Comparison of ENCODE assay signal across 23 cellular contexts in the genomic region with DNA sequence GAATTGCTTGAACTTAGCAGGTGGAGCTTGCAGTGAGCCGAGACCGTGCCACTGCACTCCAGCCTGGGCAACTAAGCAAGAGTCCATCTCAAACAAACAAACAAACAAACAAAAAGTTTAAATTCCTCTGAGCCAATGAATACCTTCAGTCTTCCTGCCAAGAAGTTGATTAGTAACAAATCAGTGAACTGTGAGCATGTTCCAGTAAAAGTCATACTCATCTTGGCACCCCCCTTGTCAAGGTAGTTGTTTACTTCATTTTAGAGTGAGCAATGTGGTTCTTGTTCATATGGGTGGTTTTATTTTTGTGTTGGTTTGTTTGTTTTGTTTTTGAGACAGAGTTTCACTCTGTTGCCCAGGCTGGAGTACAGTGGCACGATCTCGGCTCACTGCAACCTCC. TPM values are rescaled to one million over a fixed set of nuclear protein-coding genes. Genes with fewer than 3 reads are reported as not detected.
DNase-seq lines count a peak whose midpoint lies in the region; ATAC-seq, FAIRE-seq and TF ChIP-seq lines count a peak whose summit lies in the region.
"Had no signal": no experiment of that assay in that cellular context is flagged by ENCODE, and none has a peak within 500 bp of the region (broad histone marks: within the 10 kb centered on the region; RNA-seq: fewer than 3 reads in every experiment).

No MANE protein-coding gene starts in this region.

- H3K4me3 ChIP-seq in kidney (ENCODE audit: low read length in 2 of 2) (no peak overlapping the region), transverse colon (no peak overlapping the region)
- H3K4me3 ChIP-seq: A549; BLaER1 treated with 17β-estradiol and CSF1 and Interleukin-3, amounts not matched to agents 10 nM and 100 nM; GM23248; K562 had no signal

- H3K9me3 ChIP-seq in kidney (ENCODE audit: control insufficient read depth in 1 of 2, low read length in 2 of 2) (no peaks in the 10 kb centered on the region), transverse colon (no peaks in the 10 kb centered on the region)
- H3K9me3 ChIP-seq: A549; BLaER1 treated with 17β-estradiol and CSF1 and Interleukin-3, amounts not matched to agents 10 nM and 100 nM had no signal

- no peaks in the 10 kb centered on the region for H3K36me3 ChIP-seq in kidney (ENCODE audit: control insufficient read depth in 1 of 2, insufficient read depth in 2 of 2, low read length in 2 of 2)
- H3K36me3 ChIP-seq in transverse colon: no peaks in the 10 kb centered on the region

- TF ChIP-seq POLR2A in GM12891 (IDR thresholded peaks at IDR 0.05; ENCODE audit: low read depth, low read length): no peak
- no peak for TF ChIP-seq POLR2A in GM18505 (IDR thresholded peaks at IDR 0.05; ENCODE audit: borderline replicate concordance, extremely low read depth, insufficient read depth, insufficient read length)
- no peak for TF ChIP-seq POLR2A in transverse colon (IDR thresholded peaks at IDR 0.05)

- TF ChIP-seq CTCF in kidney (IDR thresholded peaks at IDR 0.05; ENCODE audit: borderline replicate concordance, extremely low read depth, insufficient read depth) (no peak), transverse colon (IDR thresholded peaks at IDR 0.05) (no peak)

- H3K4me1 ChIP-seq in kidney (ENCODE audit: control insufficient read depth in 1 of 2, insufficient read depth in 1 of 2, low read depth in 1 of 2, low read length in 2 of 2) (no peaks in the 10 kb centered on the region), transverse colon (peaks cover 0 to 19% (median 6%) of the 10 kb centered on the region in 4 donors)
- H3K4me1 ChIP-seq: A549 had no signal

- ATAC-seq in HG03354 (IDR thresholded peaks at IDR 0.05; ENCODE audit: poor library complexity, severe bottlenecking, unreplicated experiment) (no peak), GM18505 (IDR thresholded peaks at IDR 0.05; ENCODE audit: unreplicated experiment) (no peak)
- ATAC-seq: A549; CD8-positive, alpha-beta T cell; K562 had no signal

- peak overlapping the region in 1 of 2 donors; percentile 5 for H3K27ac ChIP-seq in kidney (ENCODE audit: low read depth in 2 of 2, low read length in 2 of 2)
- no peak overlapping the region for H3K27ac ChIP-seq in transverse colon
- H3K27ac ChIP-seq: 22Rv1; A549; BLaER1 treated with 17β-estradiol and CSF1 and Interleukin-3, amounts not matched to agents 10 nM and 100 nM; GM23248 had no signal

- FAIRE-seq in GM12891 (lab: Jason Lieb, UNC) (no peak), kidney (lab: Jason Lieb, UNC) (peak; percentile 62)
- FAIRE-seq: A549, G401.6, HTR-8/SVneo, K562 had no signal

- H3K9ac ChIP-seq in kidney (ENCODE audit: low read length in 2 of 2): no peak overlapping the region
- H3K9ac ChIP-seq: BLaER1 treated with 17β-estradiol and CSF1 and Interleukin-3, amounts not matched to agents 10 nM and 100 nM; GM23248 had no signal

- in situ Hi-C loops in ACHN (cut with HindIII; ENCODE audit: low pct_ligation_motif_present, low pct_unique_long_range_greater_than_20kb, low sequenced_read_pairs) (no loop called here), transverse colon (cut with MboI; ENCODE audit: low pct_ligation_motif_present in 1 of 4, low pct_unique_long_range_greater_than_20kb in 1 of 4, low sequenced_read_pairs in 3 of 4) (no loop called here)

- TF ChIP-seq EP300 in transverse colon (IDR thresholded peaks at IDR 0.05; ENCODE audit: low read depth): no peak

- intact Hi-C loops in kidney (cut with DNase I): no loop called here
- intact Hi-C loops in transverse colon (cut with DNase I; ENCODE audit: low total_unique reads): no loop called here

- no peaks in the 10 kb centered on the region for H3K27me3 ChIP-seq in transverse colon
- H3K27me3 ChIP-seq: BLaER1 treated with 17β-estradiol and CSF1 and Interleukin-3, amounts not matched to agents 10 nM and 100 nM had no signal

- WGBS in transverse colon (ENCODE audit: low coverage in 1 of 2), 2 donors: 90% methylated on average over 4 of the region's 4 CpGs; no CpG with 5 or more reads in 1 of the 2 donors

- peak; percentile 4 for DNase-seq in ACHN
- DNase-seq in GM12891 (ENCODE audit: insufficient read length, low spot score): no peak
- DNase-seq in kidney: no peak
- peak; percentile 93 for DNase-seq in renal cortical epithelial cell (ENCODE audit: low read depth)
- DNase-seq in transverse colon: no peak
- no peak for DNase-seq in GDM1 (lab: John Stamatoyannopoulos, UW)
- DNase-seq: CD8-positive, alpha-beta T cell; DMS 273 treated with DMSO at 0.1 percent for 48 hours; DMS53; DND-41; GM23248; HCEC 1CT; IMR-90 had no signal

TF ChIP-seq in GM12891, 5 proteins besides CTCF, POLR2A, EP300 and RAD21:
- no peak for TF ChIP-seq SPI1 (IDR thresholded peaks at IDR 0.05; ENCODE audit: low read depth, low read length)
- peak; percentile 30; the same call in 1 of the 2 replicates for TF ChIP-seq POLR2AphosphoS5 (IDR thresholded peaks at IDR 0.05; ENCODE audit: low read depth, low read length)
TF ChIP-seq in GM12891: peak in this region for 1.

RNA-seq across cellular contexts. Expression of a gene that starts 18.0 kb away (rescaled TPM):
- polyA plus RNA-seq in GM12891 (2012; ENCODE audit: low read depth, missing spikeins): not detected
- total RNA-seq in kidney (not detected), renal cortical epithelial cell (not detected in 2 replicates), transverse colon (not detected)
- not detected for polyA plus RNA-seq in kidney (ENCODE audit: insufficient read depth, low read depth, low replicate concordance)
- total RNA-seq: CD8-positive, alpha-beta T cell; GM23248; H4; IMR-90; K562 had no signal
- polyA plus RNA-seq: A549, AG04450, GM23248, IMR-90, K562 had no signal

RNA-seq across cellular contexts. Expression of a gene that starts 25.2 kb away (rescaled TPM):
- polyA plus RNA-seq in GM12891 (2012; ENCODE audit: low read depth, missing spikeins): 67.7 TPM
- total RNA-seq in kidney: 6.4 TPM
- polyA plus RNA-seq in kidney (ENCODE audit: insufficient read depth, low read depth, low replicate concordance): 9.0 TPM
- total RNA-seq in renal cortical epithelial cell: 1.6 TPM in 1 of 2 replicates, not detected in the other
- total RNA-seq in transverse colon: 10 to 100 TPM in 2 of 4 donors, 1 to 10 TPM in 2; 5.9 to 21.3 (median 13.3) TPM
- total RNA-seq: CD8-positive, alpha-beta T cell; K562 had no signal

Comparison
In these comparisons a context has a peak if more than half of its experiments do, and no peak if none do; other contexts are left out.
1. DNase-seq: peak in ACHN (single experiment) and renal cortical epithelial cell (single experiment); none in GM12891 (single experiment), kidney (single experiment), transverse colon (single experiment) and GDM1 (single experiment).